Comparison of ENCODE assay signal across 11 cellular contexts in the genomic region with DNA sequence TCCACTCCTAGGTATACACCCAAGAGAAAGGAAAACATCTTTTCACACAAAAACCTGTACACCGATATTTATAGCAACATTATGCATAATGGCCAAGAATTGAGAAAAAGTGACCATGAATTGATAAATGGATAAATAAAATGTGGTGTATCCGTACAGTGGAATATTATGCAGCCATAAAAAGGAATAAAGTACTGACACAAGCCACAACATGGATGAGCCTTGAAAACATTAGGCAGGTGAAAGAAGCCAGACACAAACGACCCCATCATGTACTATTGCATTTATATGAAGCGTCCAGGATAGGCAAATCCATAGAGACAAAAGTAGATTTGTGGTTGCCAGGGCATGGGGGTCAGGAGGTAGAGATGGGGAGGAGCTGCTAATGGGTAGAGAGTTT.
"Had no signal": no experiment of that assay in that cellular context is flagged by ENCODE, and none has a peak within 500 bp of the region (broad histone marks: within the 10 kb centered on the region; RNA-seq: fewer than 3 reads in every experiment).

No MANE protein-coding gene starts in this region.

- H3K9me3 Mint-ChIP-seq: GM23338, HFFc6 had no signal

- ATAC-seq: GM23338, HCT116 had no signal

- H3K4me1 ChIP-seq: HAP-1 had no signal

- H3K4me3 Mint-ChIP-seq: GM23338, H9, HFFc6 had no signal

- H3K9ac ChIP-seq: GM23248 had no signal

- H3K36me3 ChIP-seq: HAP-1 had no signal

- FAIRE-seq: H1, H54 had no signal

- H2AFZ ChIP-seq: GM23248 had no signal

- H3K4me2 ChIP-seq: GM23338 had no signal

- H3K27ac ChIP-seq: GM23248 had no signal

- H3K9me3 ChIP-seq: HAP-1 had no signal

- DNase-seq: GM23248, GOT3, H7, H9, HCEC 1CT, HFFc6 had no signal

- H3K27ac Mint-ChIP-seq: GM23338, H9, HFFc6 had no signal

- H3K4me3 ChIP-seq: GM23248, GM23338, HAP-1 had no signal
